ENCODE assay signal across 19 cellular contexts in the genomic region with DNA sequence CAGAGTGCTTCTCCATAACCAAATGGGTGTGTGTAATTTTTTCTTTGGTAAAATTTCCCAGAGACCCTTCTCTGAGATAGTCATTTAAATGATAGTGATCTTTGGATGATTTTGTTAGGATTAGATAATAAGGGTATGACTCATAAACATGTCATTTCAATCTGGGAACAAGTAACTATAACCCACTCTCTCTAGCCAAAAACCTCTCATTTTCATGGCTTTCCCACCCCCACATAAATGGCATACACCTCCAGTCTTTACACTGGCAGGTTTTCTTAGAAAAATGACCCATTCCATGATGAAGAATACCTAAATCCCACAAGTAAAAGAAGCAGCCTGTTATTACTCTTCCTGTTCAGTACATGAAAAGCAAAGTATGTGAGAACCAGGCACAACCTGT.
"Had no signal": no experiment of that assay in that cellular context is flagged by ENCODE, and none has a peak within 500 bp of the region (broad histone marks: within the 10 kb centered on the region; RNA-seq: fewer than 3 reads in every experiment).

No MANE protein-coding gene starts in this region.

- H3K9me3 ChIP-seq: ascending aorta, neutrophil, suprapubic skin, upper lobe of right lung had no signal

- H3K79me2 ChIP-seq: hepatocyte had no signal

- H3K4me2 ChIP-seq: hepatocyte had no signal

- H3K27me3 Mint-ChIP-seq: activated naive CD8-positive, alpha-beta T cell treated with anti-CD3 and anti-CD28 coated beads, Interleukin-2, amount 50 U/mL, for 24 hours had no signal

- H3K4me1 ChIP-seq: ascending aorta, suprapubic skin, upper lobe of right lung had no signal

- H3K27me3 ChIP-seq: ascending aorta, hepatocyte, neutrophil, suprapubic skin, upper lobe of right lung had no signal

- ATAC-seq: activated CD4-positive, CD25-positive, alpha-beta regulatory T cell treated with anti-CD3 and anti-CD28 coated beads, Interleukin-2, amount 50 U/mL, for 24 hours; activated naive CD8-positive, alpha-beta T cell treated with anti-CD3 and anti-CD28 coated beads, Interleukin-2, amount 50 U/mL, for 24 hours; left lobe of liver; natural killer cell; upper lobe of right lung had no signal

- DNase-seq: activated CD4-positive, alpha-beta T cell treated with anti-CD3 and anti-CD28 coated beads, Interleukin-2, amount 50 U/mL, for 4 hours; activated naive CD4-positive, alpha-beta T cell treated with anti-CD3 and anti-CD28 coated beads for 36 hours; activated naive CD8-positive, alpha-beta T cell treated with anti-CD3 and anti-CD28 coated beads, Interleukin-2, amount 50 U/mL, for 24 hours; activated T-cell treated with anti-CD3 and anti-CD28 coated beads, Interleukin-2, amount 50 U/mL, for 1 hour; erythroblast; mesendoderm; natural killer cell; stimulated activated CD4-positive, alpha-beta T cell treated with anti-CD3 and anti-CD28 coated beads, Interleukin-15, amount 100 ng/mL, for 24 hours; stimulated activated CD4-positive, alpha-beta T cell treated with anti-CD3 and anti-CD28 coated beads, Interleukin-4, amount 100 ng/mL, for 1 hour; stimulated activated naive CD4-positive, alpha-beta T cell treated with Interleukin-2 at 50 U/mL for 16 hours; upper lobe of right lung had no signal

- H3K4me3 Mint-ChIP-seq: activated naive CD4-positive, alpha-beta T cell treated with anti-CD3 and anti-CD28 coated beads for 36 hours; activated naive CD8-positive, alpha-beta T cell treated with anti-CD3 and anti-CD28 coated beads, Interleukin-2, amount 50 U/mL, for 24 hours; natural killer cell; T-helper 2 cell treated with Interferon-gamma antibody and Interleukin-4, amounts not matched to agents 5 μg/mL and 100 μg/mL, for 36 hours had no signal

- H3K4me1 Mint-ChIP-seq: activated naive CD8-positive, alpha-beta T cell treated with anti-CD3 and anti-CD28 coated beads, Interleukin-2, amount 50 U/mL, for 24 hours had no signal

- H3K36me3 ChIP-seq: ascending aorta, neutrophil, suprapubic skin, upper lobe of right lung had no signal

- H3K9me3 Mint-ChIP-seq: activated naive CD4-positive, alpha-beta T cell treated with anti-CD3 and anti-CD28 coated beads for 36 hours; activated naive CD8-positive, alpha-beta T cell treated with anti-CD3 and anti-CD28 coated beads, Interleukin-2, amount 50 U/mL, for 24 hours; activated T-helper 2 cell treated with anti-CD3 and anti-CD28 coated beads, Interferon-gamma antibody, Interleukin-2, Interleukin-4, amounts not matched to agents 10 μg/mL and 5 μg/mL and 100 μg/mL, durations not matched to agents 14 hours and 24 hours and 36 hours; natural killer cell; T-helper 2 cell treated with Interferon-gamma antibody and Interleukin-4, amounts not matched to agents 5 μg/mL and 100 μg/mL, for 36 hours had no signal

- H2AFZ ChIP-seq: hepatocyte had no signal

- H3K4me3 ChIP-seq: ascending aorta, hepatocyte, suprapubic skin, upper lobe of right lung had no signal

- H3K27ac Mint-ChIP-seq: activated naive CD4-positive, alpha-beta T cell treated with anti-CD3 and anti-CD28 coated beads for 36 hours; activated naive CD8-positive, alpha-beta T cell treated with anti-CD3 and anti-CD28 coated beads, Interleukin-2, amount 50 U/mL, for 24 hours; activated T-helper 2 cell treated with anti-CD3 and anti-CD28 coated beads, Interferon-gamma antibody, Interleukin-2, Interleukin-4, amounts not matched to agents 10 μg/mL and 5 μg/mL and 100 μg/mL, durations not matched to agents 14 hours and 24 hours and 36 hours; natural killer cell; T-helper 2 cell treated with Interferon-gamma antibody and Interleukin-4, amounts not matched to agents 5 μg/mL and 100 μg/mL, for 36 hours had no signal

- H3K27ac ChIP-seq: ascending aorta, hepatocyte, neutrophil, suprapubic skin, upper lobe of right lung had no signal
